ENCODE assay signal across 17 cellular contexts in the genomic region with DNA sequence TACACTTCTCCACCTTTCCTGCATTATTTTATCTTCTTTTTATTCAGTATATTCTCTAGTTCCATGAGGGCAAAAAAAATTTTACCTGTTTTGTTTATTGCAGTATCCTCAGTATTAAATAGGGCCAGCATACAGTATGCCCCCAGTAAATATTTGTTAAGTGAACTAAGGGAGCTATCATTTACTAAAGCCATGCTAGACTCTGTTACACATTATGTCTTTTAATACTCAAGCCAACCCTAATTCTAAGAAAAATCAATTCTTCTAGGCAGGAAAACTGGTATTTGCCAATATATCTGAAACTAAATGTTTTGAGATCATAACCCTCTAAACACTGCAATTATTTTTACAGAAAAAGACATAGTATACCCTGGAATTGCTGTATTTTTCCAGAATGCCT. TPM values are rescaled to one million over a fixed set of nuclear protein-coding genes. Genes with fewer than 3 reads are reported as not detected.
DNase-seq lines count a peak whose midpoint lies in the region; ATAC-seq, FAIRE-seq and TF ChIP-seq lines count a peak whose summit lies in the region.
"Had no signal": no experiment of that assay in that cellular context is flagged by ENCODE, and none has a peak within 500 bp of the region (broad histone marks: within the 10 kb centered on the region; RNA-seq: fewer than 3 reads in every experiment).

No MANE protein-coding gene starts in this region.

- H3K36me3 Mint-ChIP-seq in activated naive CD4-positive, alpha-beta T cell treated with anti-CD3 and anti-CD28 coated beads, Interleukin-2, amount 50 U/mL, for 24 hours = peaks cover 10% of the 10 kb centered on the region
- no peaks in the 10 kb centered on the region for H3K36me3 Mint-ChIP-seq in glutamatergic neuron (ENCODE audit: unreplicated experiment)

- H3K9ac ChIP-seq in SK-N-MC (ENCODE audit: insufficient read length) (no peak overlapping the region), K562 (ENCODE audit: insufficient read depth in 1 of 2, low read depth in 2 of 2, low read length in 2 of 2) (peak overlapping the region in 1 of 2 experiments; percentile 79; a peak in 1 of 4 replicates)

- ATAC-seq in K562 = no peak
- ATAC-seq in psoas muscle = no peak
- ATAC-seq in GM21526 (IDR thresholded peaks at IDR 0.05; ENCODE audit: low FRiP score, unreplicated experiment) = no peak
- no peak for ATAC-seq in GM18867 (IDR thresholded peaks at IDR 0.05; ENCODE audit: unreplicated experiment)
- ATAC-seq: mucosa of descending colon, sciatic nerve had no signal

- peaks cover 25% of the 10 kb centered on the region for H3K4me1 Mint-ChIP-seq in activated naive CD4-positive, alpha-beta T cell treated with anti-CD3 and anti-CD28 coated beads, Interleukin-2, amount 50 U/mL, for 24 hours
- H3K4me1 Mint-ChIP-seq in glutamatergic neuron (ENCODE audit: low read depth, unreplicated experiment) = no peaks in the 10 kb centered on the region

- H2AFZ ChIP-seq in K562 (ENCODE audit: low read depth, low read length) = no peak overlapping the region

- H3K27ac ChIP-seq in SK-N-MC = peak overlapping the region; percentile 4; the same call in 1 of the 2 replicates
- peak overlapping the region; percentile 46 for H3K27ac ChIP-seq in K562 (ENCODE audit: extremely low read depth, low read depth, low read length)
- peak overlapping the region; percentile 5 for H3K27ac ChIP-seq in psoas muscle
- H3K27ac ChIP-seq: testis had no signal

- DNase-seq in activated naive CD4-positive, alpha-beta T cell treated with anti-CD3 and anti-CD28 coated beads, Interleukin-2, amount 50 U/mL, for 16 hours = no peak
- DNase-seq in SK-N-MC (ENCODE audit: low read depth, low spot score) (no peak), K562 (ENCODE audit: extremely low read depth in 1 of 4, low spot score in 3 of 4) (no peak), psoas muscle (no peak), glutamatergic neuron (no peak)
- DNase-seq: anterior cingulate cortex; cerebellar nuclear complex; left cardiac atrium; mucosa of descending colon; NCI-H1694 treated with DMSO at 0.1 percent for 48 hours; nucleus accumbens; stimulated activated CD4-positive, alpha-beta T cell treated with anti-CD3 and anti-CD28 coated beads, Interleukin-1b, Interleukin-23, amount 100 ng/mL, for 48 hours; testis had no signal

- no peaks in the 10 kb centered on the region for H3K27me3 Mint-ChIP-seq in activated naive CD4-positive, alpha-beta T cell treated with anti-CD3 and anti-CD28 coated beads, Interleukin-2, amount 50 U/mL, for 24 hours
- peaks cover 1% of the 10 kb centered on the region for H3K27me3 Mint-ChIP-seq in glutamatergic neuron (ENCODE audit: unreplicated experiment)

- peak overlapping the region; percentile 5 for H3K4me3 Mint-ChIP-seq in activated naive CD4-positive, alpha-beta T cell treated with anti-CD3 and anti-CD28 coated beads, Interleukin-2, amount 50 U/mL, for 24 hours
- no peak overlapping the region for H3K4me3 Mint-ChIP-seq in glutamatergic neuron (ENCODE audit: unreplicated experiment)

- H3K9me3 ChIP-seq in SK-N-MC (ENCODE audit: low read depth, low read length) = no peaks in the 10 kb centered on the region
- H3K9me3 ChIP-seq in K562 (replicated peaks; ENCODE audit: control insufficient read depth, insufficient read depth, low read depth, low read length) = no peaks in the 10 kb centered on the region
- H3K9me3 ChIP-seq in psoas muscle = no peaks in the 10 kb centered on the region
- H3K9me3 ChIP-seq: mucosa of descending colon, testis had no signal

- H4K20me1 ChIP-seq in K562 (replicated peaks; ENCODE audit: control insufficient read depth, insufficient read depth, low read length) = no peaks in the 10 kb centered on the region

- peaks cover 4 to 21% of the 10 kb centered on the region in 2 experiments; a peak in 4 of 5 replicates for H3K4me1 ChIP-seq in K562 (replicated peaks in 1 of 2; ENCODE audit: control insufficient read depth in 2 of 2, insufficient read depth in 2 of 2, low read length in 2 of 2)
- no peaks in the 10 kb centered on the region for H3K4me1 ChIP-seq in psoas muscle
- H3K4me1 ChIP-seq: testis had no signal

- H3K27me3 ChIP-seq in K562 (ENCODE audit: control insufficient read depth in 2 of 2, insufficient read depth in 2 of 2, low read length in 2 of 2) (no peaks in the 10 kb centered on the region), psoas muscle (ENCODE audit: insufficient read depth in 3 of 3, low read length in 2 of 3) (no peaks in the 10 kb centered on the region)
- H3K27me3 ChIP-seq: testis had no signal

- TF ChIP-seq CTCF in K562 (IDR thresholded peaks at IDR 0.05 in 2 of 3, conservative IDR thresholded peaks at IDR 0.05 in 1 of 3; ENCODE audit: insufficient read depth in 2 of 3, low read depth in 1 of 3, low read length in 3 of 3) = no peak
- no peak for TF ChIP-seq CTCF in psoas muscle (IDR thresholded peaks at IDR 0.05)
- no peak for TF ChIP-seq CTCF in glutamatergic neuron (IDR thresholded peaks at IDR 0.05; ENCODE audit: partially characterized antibody, unreplicated experiment)

- H3K4me3 ChIP-seq in SK-N-MC = no peak overlapping the region
- no peak overlapping the region for H3K4me3 ChIP-seq in K562
- no peak overlapping the region for H3K4me3 ChIP-seq in psoas muscle
- H3K4me3 ChIP-seq: mucosa of descending colon, testis had no signal

- CTCF ChIA-PET in K562 (lab: Yijun Ruan, JAX; ENCODE audit: low intra/inter-chr PET ratio) = no interaction called here

- H3K27ac Mint-ChIP-seq in activated naive CD4-positive, alpha-beta T cell treated with anti-CD3 and anti-CD28 coated beads, Interleukin-2, amount 50 U/mL, for 24 hours = peak overlapping the region; percentile 60
- H3K27ac Mint-ChIP-seq in glutamatergic neuron (ENCODE audit: unreplicated experiment) = no peak overlapping the region

- no peak for FAIRE-seq in K562 (lab: Jason Lieb, UNC)

- no peak overlapping the region for H3K4me2 ChIP-seq in K562 (ENCODE audit: insufficient read depth, low read length)

- POLR2A ChIA-PET in K562 (lab: Yijun Ruan, JAX) = interaction anchor here (1.1 kb wide), 1 partner anchor 124 kb away, joined by 3 read pairs; a partner anchor contains a TSS

- TF ChIP-seq RAD21 in K562 (CRISPR knock-in tag; conservative IDR thresholded peaks at IDR 0.05 in 1 of 2, IDR thresholded peaks at IDR 0.05 in 1 of 2) = no peak

- H3K79me2 ChIP-seq in K562 (ENCODE audit: control insufficient read depth, insufficient read depth, low read length) = no peaks in the 10 kb centered on the region

- BruUV-seq in K562 (replicated peaks; lab: Mats Ljungman, UMichigan) = no TSS peak

- in situ Hi-C loops in K562 (cut with MboI) = no loop called here

- no peak for TF ChIP-seq POLR2A in K562 (conservative IDR thresholded peaks at IDR 0.05)

- H3K36me3 ChIP-seq in SK-N-MC (ENCODE audit: insufficient read depth, low read length) (peaks cover 38% of the 10 kb centered on the region), K562 (ENCODE audit: control insufficient read depth, insufficient read depth, low read length) (peaks cover 71% of the 10 kb centered on the region), psoas muscle (ENCODE audit: insufficient read depth in 1 of 2, low read depth in 1 of 2) (peaks cover 2 to 94% of the 10 kb centered on the region in 2 donors)

- H3K9me3 Mint-ChIP-seq in activated naive CD4-positive, alpha-beta T cell treated with anti-CD3 and anti-CD28 coated beads, Interleukin-2, amount 50 U/mL, for 24 hours = no peaks in the 10 kb centered on the region
- no peaks in the 10 kb centered on the region for H3K9me3 Mint-ChIP-seq in glutamatergic neuron (ENCODE audit: unreplicated experiment)

- H3K9me1 ChIP-seq in K562 (ENCODE audit: control insufficient read depth, insufficient read depth, low read length) = peaks cover 5% of the 10 kb centered on the region

- TF ChIP-seq EP300 in K562 (IDR thresholded peaks at IDR 0.05; ENCODE audit: low read length) = no peak

- intact Hi-C loops in K562 (cut with micrococcal nuclease) = no loop called here
- intact Hi-C loops in psoas muscle (cut with DNase I) = no loop called here

TF ChIP-seq in K562, 482 proteins besides CTCF, POLR2A, EP300 and RAD21 (continues in another document):
- TF ChIP-seq MTA2 (IDR thresholded peaks at IDR 0.05; ENCODE audit: low read depth) (no peak), ZNF507 (tag; conservative IDR thresholded peaks at IDR 0.05) (peak; percentile 39)

RNA-seq across cellular contexts. Expression of a gene that starts 18.3 kb away (rescaled TPM):
- total RNA-seq in K562 (2011; cell fraction: chromatin; rRNA removed; ENCODE audit: low replicate concordance) = 50.2 and 133 TPM in 2 replicates
- total RNA-seq in K562 (2011; cell fraction: nucleolus; rRNA removed) = 80.8 and 92.6 TPM in 2 replicates
- total RNA-seq in K562 (2011; cell fraction: nucleoplasm; rRNA removed) = 147 and 172 TPM in 2 replicates
- total RNA-seq in K562 (2014; rRNA removed) (138 and 209 TPM in 2 replicates), K562 (2014; rRNA removed; fragmentation: Illumina TruSeq; extraction: Trizol) (85.8 and 108 TPM in 2 replicates), K562 (2015; rRNA removed; fragmentation: Illumina TruSeq; extraction: Trizol) (100 and 108 TPM in 2 replicates), K562 (2021) (133 and 137 TPM in 2 replicates), psoas muscle (10 to 100 TPM; 37.0 to 54.9 (median 43.3) TPM), glutamatergic neuron (ENCODE audit: unreplicated experiment) (83.5 TPM)
- polyA plus RNA-seq in K562 (2011; rRNA removed) (175 and 195 TPM in 2 replicates), K562 (2014; fragmentation: Illumina TruSeq; extraction: Trizol) (155 and 183 TPM in 2 replicates), K562 (2014; fragmentation: Nextera tagmentation; extraction: Ambion mirVana) (10 to 100 TPM; 43.7 to 56.2 TPM), K562 (2014; rRNA removed) (141 and 198 TPM in 2 replicates), psoas muscle (10 to 100 TPM; 39.5 to 68.1 (median 44.1) TPM)
- polyA plus RNA-seq in K562 (2011; cell fraction: cytosol; rRNA removed) = 47.8 and 169 TPM in 2 replicates
- polyA plus RNA-seq in K562 (2011; cell fraction: nucleus; rRNA removed) = 19.9 and 38.4 TPM in 2 replicates
- polyA plus RNA-seq in K562 (2012) = 167 and 239 TPM in 2 replicates
- 59.4 and 67.8 TPM in 2 replicates for polyA minus RNA-seq in K562 (2011; rRNA and poly(A)+ RNA removed)
- 44.3 and 50.7 TPM in 2 replicates for polyA minus RNA-seq in K562 (2011; cell fraction: cytosol; rRNA and poly(A)+ RNA removed)
- 12.8 and 23.5 TPM in 2 replicates for polyA minus RNA-seq in K562 (2011; cell fraction: nucleus; rRNA and poly(A)+ RNA removed)
